ENCODE assay signal across 28 cellular contexts in genomic region chr3:162376761-162377160, GRCh38.
"Had no signal": no experiment of that assay in that cellular context is flagged by ENCODE, and none has a peak within 500 bp of the region (broad histone marks: within the 10 kb centered on the region; RNA-seq: fewer than 3 reads in every experiment).

No MANE protein-coding gene starts in this region.

- H3K9ac ChIP-seq: SK-N-SH had no signal

- H3K36me3 ChIP-seq: adrenal gland, Peyer's patch, SJCRH30 had no signal

- H3K4me1 Mint-ChIP-seq: activated naive CD8-positive, alpha-beta T cell treated with anti-CD3 and anti-CD28 coated beads, Interleukin-2, amount 10 ng/mL, durations not matched to agents 7 days and 5 days had no signal

- H3K4me2 ChIP-seq: SK-N-SH had no signal

- H3K4me1 ChIP-seq: adrenal gland, body of pancreas, Peyer's patch, SJCRH30 had no signal

- H3K4me3 Mint-ChIP-seq: activated CD8-positive, alpha-beta T cell treated with anti-CD3 and anti-CD28 coated beads, Interleukin-2, amount 10 ng/mL, durations not matched to agents 7 days and 5 days; activated naive CD8-positive, alpha-beta T cell treated with anti-CD3 and anti-CD28 coated beads, Interleukin-2, amount 10 ng/mL, durations not matched to agents 7 days and 5 days had no signal

- DNase-seq: activated CD4-positive, alpha-beta T cell treated with anti-CD3 and anti-CD28 coated beads for 48 hours; activated CD4-positive, alpha-beta T cell treated with anti-CD3 and anti-CD28 coated beads, Interleukin-2, amount 50 U/mL, for 4 hours; activated CD4-positive, CD25-positive, alpha-beta regulatory T cell treated with anti-CD3 and anti-CD28 coated beads, Interleukin-2, amount 50 U/mL, for 72 hours; activated CD8-positive, alpha-beta memory T cell treated with anti-CD3 and anti-CD28 coated beads, Interleukin-2, amount 50 U/mL, for 48 hours; activated CD8-positive, alpha-beta T cell treated with anti-CD3 and anti-CD28 coated beads, Interleukin-2, amount 10 ng/mL, durations not matched to agents 7 days and 5 days; activated naive CD4-positive, alpha-beta T cell treated with anti-CD3 and anti-CD28 coated beads, Interleukin-2, amount 50 U/mL, for 16 hours; activated naive CD8-positive, alpha-beta T cell treated with anti-CD3 and anti-CD28 coated beads, Interleukin-2, amount 10 ng/mL, durations not matched to agents 7 days and 5 days; activated T-cell treated with anti-CD3 and anti-CD28 coated beads, Interleukin-2, amount 50 U/mL, for 1 hour; adrenal gland; anterior cingulate cortex; body of pancreas; central memory CD4-positive, alpha-beta T cell; Karpas-422; NCI-H1048; NCI-H146; NCI-H187 treated with DMSO at 0.1 percent for 48 hours; NCI-H2081 treated with DMSO at 0.1 percent for 48 hours; NCI-H446; NCI-H524 treated with DMSO at 0.1 percent for 48 hours; NCI-H748 treated with DMSO at 0.1 percent for 48 hours; NK-92 treated with Interleukin-12 subunit alpha and Interleukin-12 subunit beta, amount 100 ng/mL, for 24 hours; OCI-M1; Peyer's patch; Right ventricle myocardium superior; SJCRH30; SK-N-SH; SW 1271 had no signal

- H3K9me3 ChIP-seq: adrenal gland, body of pancreas, Peyer's patch, SJCRH30 had no signal

- ATAC-seq: activated CD8-positive, alpha-beta T cell treated with anti-CD3 and anti-CD28 coated beads, Interleukin-2, amount 10 ng/mL, durations not matched to agents 7 days and 5 days; body of pancreas had no signal

- H3K27me3 Mint-ChIP-seq: activated naive CD8-positive, alpha-beta T cell treated with anti-CD3 and anti-CD28 coated beads, Interleukin-2, amount 10 ng/mL, durations not matched to agents 7 days and 5 days had no signal

- H3K27me3 ChIP-seq: adrenal gland, body of pancreas, Peyer's patch, SJCRH30 had no signal

- H3K4me3 ChIP-seq: adrenal gland, body of pancreas, Peyer's patch, SJCRH30 had no signal

- H3K27ac ChIP-seq: adrenal gland, body of pancreas, Peyer's patch, RWPE1, SJCRH30 had no signal

- H3K36me3 Mint-ChIP-seq: activated naive CD8-positive, alpha-beta T cell treated with anti-CD3 and anti-CD28 coated beads, Interleukin-2, amount 10 ng/mL, durations not matched to agents 7 days and 5 days had no signal

- H3K27ac Mint-ChIP-seq: activated CD8-positive, alpha-beta T cell treated with anti-CD3 and anti-CD28 coated beads, Interleukin-2, amount 10 ng/mL, durations not matched to agents 7 days and 5 days; activated naive CD8-positive, alpha-beta T cell treated with anti-CD3 and anti-CD28 coated beads, Interleukin-2, amount 10 ng/mL, durations not matched to agents 7 days and 5 days had no signal
